Comparison of ENCODE assay signal across 17 cellular contexts in the genomic region with DNA sequence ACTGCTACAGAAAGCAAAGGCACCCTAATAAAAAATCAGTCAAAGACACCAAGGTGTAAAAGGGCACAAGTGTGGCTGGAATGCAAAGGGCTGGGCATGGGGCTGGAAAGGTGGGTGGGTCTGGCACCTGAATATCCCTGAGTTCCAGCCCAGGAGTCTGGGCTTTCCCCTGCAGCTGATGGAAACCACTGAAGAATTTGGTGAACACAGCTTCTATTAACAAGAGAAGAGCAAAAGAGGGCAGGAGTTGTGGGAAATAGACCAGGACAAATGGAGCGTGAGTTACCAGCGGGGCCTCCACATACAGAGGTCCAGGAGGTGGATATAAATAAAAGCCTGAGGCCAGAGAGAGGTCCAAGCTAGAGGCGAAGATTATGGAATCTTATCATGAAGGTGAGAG. TPM values are rescaled to one million over a fixed set of nuclear protein-coding genes. Genes with fewer than 3 reads are reported as not detected.
DNase-seq lines count a peak whose midpoint lies in the region; ATAC-seq, FAIRE-seq and TF ChIP-seq lines count a peak whose summit lies in the region.
"Had no signal": no experiment of that assay in that cellular context is flagged by ENCODE, and none has a peak within 500 bp of the region (broad histone marks: within the 10 kb centered on the region; RNA-seq: fewer than 3 reads in every experiment).

No MANE protein-coding gene starts in this region.

- peak overlapping the region; percentile 97 for H2BK120ac ChIP-seq in trophoblast cell (ENCODE audit: insufficient read depth, low read length, poor library complexity)

- H4K8ac ChIP-seq in trophoblast cell (ENCODE audit: low read depth, low read length) = peak overlapping the region; percentile 72

- no peak overlapping the region for H3K4me3 ChIP-seq in Caco-2 (ENCODE audit: low read depth, low read length)
- no peak overlapping the region for H3K4me3 ChIP-seq in hepatocyte
- H3K4me3 ChIP-seq in trophoblast cell (ENCODE audit: low read depth, low read length) = no peak overlapping the region
- H3K4me3 ChIP-seq: A549, HAP-1 had no signal

- no peak overlapping the region for H3K9ac ChIP-seq in trophoblast cell (ENCODE audit: low read length)

- no TSS peak for BruUV-seq in Caco-2 (replicated peaks; lab: Mats Ljungman, UMichigan)

- H2BK12ac ChIP-seq in trophoblast cell (ENCODE audit: low read length) = peak overlapping the region; percentile 96

- H2BK5ac ChIP-seq in trophoblast cell (ENCODE audit: low read depth, low read length, poor library complexity) = peak overlapping the region; percentile 99

- no peak overlapping the region for H3K4me3 Mint-ChIP-seq in Caco-2 (ENCODE audit: unreplicated experiment)
- no peak overlapping the region for H3K4me3 Mint-ChIP-seq in activated T-cell treated with anti-CD3 and anti-CD28 coated beads, Interleukin-2, amount 50 U/mL, for 24 hours
- H3K4me3 Mint-ChIP-seq: CD14-positive monocyte; CD8-positive, alpha-beta T cell had no signal

- DNase-seq in Caco-2 (no peak), hepatocyte (ENCODE audit: low spot score) (no peak), trophoblast cell (no peak)
- DNase-seq in activated CD8-positive, alpha-beta memory T cell treated with anti-CD3 and anti-CD28 coated beads, Interleukin-2, amount 50 U/mL, for 4 hours = no peak
- DNase-seq in activated T-cell treated with anti-CD3 and anti-CD28 coated beads, Interleukin-2, amount 50 U/mL, for 24 hours = no peak
- DNase-seq in activated CD8-positive, alpha-beta memory T cell treated with anti-CD3 and anti-CD28 coated beads for 24 hours = no peak
- DNase-seq: CD8-positive, alpha-beta T cell; COR-L47; DND-41; GF-D8 had no signal

- ATAC-seq in HG02981 (IDR thresholded peaks at IDR 0.05; ENCODE audit: unreplicated experiment) = no peak
- ATAC-seq: A549; CD8-positive, alpha-beta T cell had no signal

- H4K12ac ChIP-seq in trophoblast cell (ENCODE audit: low read depth, low read length) = peak overlapping the region; percentile 37

- no peaks in the 10 kb centered on the region for H3K27me3 Mint-ChIP-seq in Caco-2 (ENCODE audit: insufficient read depth, unreplicated experiment)
- peaks cover 5% of the 10 kb centered on the region for H3K27me3 Mint-ChIP-seq in activated T-cell treated with anti-CD3 and anti-CD28 coated beads, Interleukin-2, amount 50 U/mL, for 24 hours

- no peak overlapping the region for H3K23ac ChIP-seq in trophoblast cell (ENCODE audit: low read length)

- H3K36me3 ChIP-seq in Caco-2 (ENCODE audit: control insufficient read depth, insufficient read depth, low read length) = no peaks in the 10 kb centered on the region
- H3K36me3 ChIP-seq in hepatocyte (replicated peaks; ENCODE audit: insufficient read depth, low read depth) = no peaks in the 10 kb centered on the region
- no peaks in the 10 kb centered on the region for H3K36me3 ChIP-seq in trophoblast cell (ENCODE audit: control insufficient read depth in 1 of 2, insufficient read depth in 2 of 2, low read length in 2 of 2)
- H3K36me3 ChIP-seq: HAP-1 had no signal

- H3K9me3 ChIP-seq in Caco-2 = no peaks in the 10 kb centered on the region
- H3K9me3 ChIP-seq in hepatocyte (ENCODE audit: low read depth) = no peaks in the 10 kb centered on the region
- no peaks in the 10 kb centered on the region for H3K9me3 ChIP-seq in trophoblast cell (ENCODE audit: insufficient read depth, low read depth, low read length)
- H3K9me3 ChIP-seq: A549, HAP-1 had no signal

- H3K27ac Mint-ChIP-seq in Caco-2 (ENCODE audit: unreplicated experiment) = peak overlapping the region; percentile 72
- no peak overlapping the region for H3K27ac Mint-ChIP-seq in activated T-cell treated with anti-CD3 and anti-CD28 coated beads, Interleukin-2, amount 50 U/mL, for 24 hours
- H3K27ac Mint-ChIP-seq: CD14-positive monocyte; CD8-positive, alpha-beta T cell had no signal

- peak overlapping the region; percentile 95 for H3K14ac ChIP-seq in trophoblast cell (ENCODE audit: low read length)

- peak overlapping the region; percentile 13 for H3K4ac ChIP-seq in trophoblast cell (ENCODE audit: low read depth, low read length)

- no peaks in the 10 kb centered on the region for H3K79me2 ChIP-seq in hepatocyte
- peaks cover 15% of the 10 kb centered on the region for H3K79me2 ChIP-seq in trophoblast cell (ENCODE audit: control insufficient read depth, insufficient read depth, low read length, poor library complexity)

- H3K4me1 ChIP-seq in Caco-2 = peaks cover 65% of the 10 kb centered on the region
- H3K4me1 ChIP-seq in hepatocyte (ENCODE audit: insufficient read depth) = peaks cover 20% of the 10 kb centered on the region
- H3K4me1 ChIP-seq in trophoblast cell (ENCODE audit: control insufficient read depth in 1 of 2, insufficient read depth in 2 of 2, low read length in 2 of 2) = peaks cover 19 to 39% of the 10 kb centered on the region in 2 experiments

- intact Hi-C loops in Caco-2 (cut with micrococcal nuclease; ENCODE audit: unreplicated experiment) = no loop called here

- peaks cover 57% of the 10 kb centered on the region for H3K79me1 ChIP-seq in trophoblast cell (ENCODE audit: low read length)

- POLR2A ChIA-PET in Caco-2 (lab: Charles Lee) = no interaction called here

- no peaks in the 10 kb centered on the region for H3K9me2 ChIP-seq in hepatocyte (replicated peaks; ENCODE audit: insufficient read depth)

- peak overlapping the region; percentile 76 for H2AK5ac ChIP-seq in trophoblast cell (ENCODE audit: low read length)

- H4K20me1 ChIP-seq in hepatocyte (ENCODE audit: insufficient read depth, poor library complexity, severe bottlenecking) = no peaks in the 10 kb centered on the region

- CTCF ChIA-PET in Caco-2 (lab: Charles Lee) = interaction anchor here (2.7 kb wide), 1 partner anchor 51 kb away, joined by 7 read pairs; no protein-coding TSS in a partner anchor

- no peak overlapping the region for H3K4me2 ChIP-seq in hepatocyte
- no peak overlapping the region for H3K4me2 ChIP-seq in trophoblast cell (ENCODE audit: low read length)
- H3K4me2 ChIP-seq: A549 had no signal

- H2AFZ ChIP-seq in hepatocyte (no peak overlapping the region), trophoblast cell (ENCODE audit: insufficient read depth, low read length, poor library complexity) (peak overlapping the region; percentile 18)

- FAIRE-seq in G401.6 (lab: Jason Lieb, UNC) = peak; percentile 62
- FAIRE-seq: A549, H1 had no signal

- peak overlapping the region; percentile 78 for H3K18ac ChIP-seq in trophoblast cell (ENCODE audit: low read length)

- TF ChIP-seq CTCF in Caco-2 (IDR thresholded peaks at IDR 0.05; ENCODE audit: insufficient read depth in 1 of 2, low read depth in 1 of 2, low read length in 1 of 2, severe bottlenecking in 1 of 2, unreplicated experiment in 1 of 2) = no peak
- TF ChIP-seq CTCF in hepatocyte (IDR thresholded peaks at IDR 0.05; ENCODE audit: poor library complexity) = no peak

- no peaks in the 10 kb centered on the region for H3K9me3 Mint-ChIP-seq in Caco-2 (ENCODE audit: unreplicated experiment)
- H3K9me3 Mint-ChIP-seq in activated T-cell treated with anti-CD3 and anti-CD28 coated beads, Interleukin-2, amount 50 U/mL, for 24 hours = no peaks in the 10 kb centered on the region
- H3K9me3 Mint-ChIP-seq: CD8-positive, alpha-beta T cell had no signal

- H3K27ac ChIP-seq in hepatocyte (peak overlapping the region; percentile 54), trophoblast cell (ENCODE audit: low read depth, low read length) (peak overlapping the region; percentile 95)
- H3K27ac ChIP-seq: A549, HL-60 had no signal

- H3K27me3 ChIP-seq in Caco-2 (replicated peaks; ENCODE audit: control insufficient read depth, insufficient read depth, low read length) (no peaks in the 10 kb centered on the region), hepatocyte (no peaks in the 10 kb centered on the region), trophoblast cell (ENCODE audit: insufficient read depth, low read length) (no peaks in the 10 kb centered on the region)

- H3K4me1 Mint-ChIP-seq in Caco-2 (ENCODE audit: low read depth, unreplicated experiment) = peaks cover 45% of the 10 kb centered on the region
- no peaks in the 10 kb centered on the region for H3K4me1 Mint-ChIP-seq in activated T-cell treated with anti-CD3 and anti-CD28 coated beads, Interleukin-2, amount 50 U/mL, for 24 hours (ENCODE audit: low read depth)

- peak overlapping the region; percentile 97 for H4K91ac ChIP-seq in trophoblast cell (ENCODE audit: low read depth, low read length)

- H3K36me3 Mint-ChIP-seq in Caco-2 (ENCODE audit: insufficient read depth, unreplicated experiment) = peaks cover 11% of the 10 kb centered on the region
- no peaks in the 10 kb centered on the region for H3K36me3 Mint-ChIP-seq in activated T-cell treated with anti-CD3 and anti-CD28 coated beads, Interleukin-2, amount 50 U/mL, for 24 hours (ENCODE audit: low read depth)
- H3K36me3 Mint-ChIP-seq: CD14-positive monocyte; CD8-positive, alpha-beta T cell had no signal

- 93% methylated on average over 3 of the region's 3 CpGs for WGBS in hepatocyte (ENCODE audit: low lambda C conversion rate, missing lambda C conversion rate)
- no CpG with 5 or more reads among the region's 3 CpGs for WGBS in trophoblast cell (ENCODE audit: extremely low coverage, insufficient coverage, insufficient read length)

RNA-seq across cellular contexts. Expression of a gene that starts 45.1 kb away (rescaled TPM):
- total RNA-seq in Caco-2 (2022) (193 and 209 TPM in 2 replicates), hepatocyte (283 and 291 TPM in 2 replicates)
- 353 and 477 TPM in 2 replicates for polyA plus RNA-seq in hepatocyte
- 3,520 and 3,660 TPM in 2 replicates for polyA plus RNA-seq in trophoblast cell (2013)
